ENCODE assay signal across 18 cellular contexts in the genomic region with DNA sequence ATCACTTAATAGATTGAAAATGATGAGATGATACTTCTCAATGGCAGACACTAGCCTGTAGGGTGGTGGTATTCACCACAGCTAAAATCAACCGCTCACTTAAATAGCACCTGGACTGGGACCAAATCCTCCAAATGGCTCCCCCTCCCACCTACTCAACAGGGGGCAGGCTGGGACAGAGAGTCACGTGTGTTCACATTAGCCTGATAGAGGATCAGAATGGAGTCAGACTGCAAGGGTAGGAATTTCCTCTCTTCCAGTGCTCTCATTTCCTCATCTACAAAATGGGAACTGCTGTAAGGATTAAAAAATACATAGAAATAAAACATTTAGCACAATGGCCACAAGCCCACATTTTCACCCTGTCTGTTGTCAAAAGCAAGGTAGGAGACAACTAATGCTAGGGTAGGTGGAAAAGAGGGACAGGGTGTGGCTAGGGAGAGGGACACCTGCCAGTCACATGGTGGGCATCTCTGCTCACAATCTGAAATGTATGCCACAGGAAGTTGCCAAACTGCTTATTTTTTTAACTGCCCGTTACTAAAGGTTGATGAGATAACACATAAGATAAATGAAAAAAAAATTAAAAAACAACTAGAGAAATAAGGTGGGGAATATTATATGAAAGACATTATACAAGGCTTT. TPM values are rescaled to one million over a fixed set of nuclear protein-coding genes. Genes with fewer than 3 reads are reported as not detected.
DNase-seq lines count a peak whose midpoint lies in the region; ATAC-seq, FAIRE-seq and TF ChIP-seq lines count a peak whose summit lies in the region.
"Had no signal": no experiment of that assay in that cellular context is flagged by ENCODE, and none has a peak within 500 bp of the region (broad histone marks: within the 10 kb centered on the region; RNA-seq: fewer than 3 reads in every experiment).

No MANE protein-coding gene starts in this region.

- no peak overlapping the region for H3K9ac ChIP-seq in HepG2 (ENCODE audit: insufficient read depth, low read depth, low read length)

- no peaks in the 10 kb centered on the region for H3K79me2 ChIP-seq in HepG2 (ENCODE audit: insufficient read depth, low read length)

- no peaks in the 10 kb centered on the region for H3K9me3 ChIP-seq in HepG2 (ENCODE audit: low read length)
- H3K9me3 ChIP-seq: left lung, SJSA1 had no signal

- H3K36me3 ChIP-seq in HepG2 (replicated peaks in 1 of 2; ENCODE audit: control insufficient read depth in 1 of 2, insufficient read depth in 2 of 2, low read length in 2 of 2) = no peaks in the 10 kb centered on the region
- H3K36me3 ChIP-seq: left lung, SJSA1 had no signal

- POLR2A ChIA-PET in HepG2 (lab: Yijun Ruan, JAX) = no interaction called here

- TF ChIP-seq EP300 in HepG2 (IDR thresholded peaks at IDR 0.05; ENCODE audit: low read depth in 2 of 2, low read length in 2 of 2) = no peak
- no peak for TF ChIP-seq EP300 in HepG2 (CRISPR knock-in tag; IDR thresholded peaks at IDR 0.05; ENCODE audit: borderline replicate concordance)

- BruUV-seq in HepG2 (replicated peaks; lab: Mats Ljungman, UMichigan) = no TSS peak

- TF ChIP-seq POLR2A in HepG2 (IDR thresholded peaks at IDR 0.05; ENCODE audit: insufficient read depth in 1 of 2, low read depth in 2 of 2, low read length in 2 of 2) = no peak

- in situ Hi-C loops in HepG2 (cut with HindIII; ENCODE audit: extremely low pct_ligation_motif_present, low pct_unique_long_range_greater_than_20kb) = no loop called here

- DNase-seq in DMS53 (lab: John Stamatoyannopoulos, UW) (peak; percentile 8), DMS53 treated with DMSO at 0.1 percent for 48 hours (lab: John Stamatoyannopoulos, UW; ENCODE audit: unreplicated experiment) (no peak), DMS 273 (lab: John Stamatoyannopoulos, UW; ENCODE audit: unreplicated experiment) (peak; percentile 77), NCI-H82 treated with DMSO at 0.1 percent for 48 hours (lab: John Stamatoyannopoulos, UW; ENCODE audit: unreplicated experiment) (peak; percentile 16), iPS-NIHi11 (ENCODE audit: low spot score) (peak; percentile 30), NCI-H1436 treated with DMSO at 0.1 percent for 48 hours (lab: John Stamatoyannopoulos, UW) (no peak), HepG2 (ENCODE audit: low spot score) (no peak)
- no peak for DNase-seq in activated CD8-positive, alpha-beta memory T cell treated with anti-CD3 and anti-CD28 coated beads, Interleukin-2, amount 50 U/mL, for 48 hours
- DNase-seq: H9, left lung, NCI-H1105, occipital lobe had no signal

- no peak overlapping the region for H3K4me3 ChIP-seq in HepG2 (replicated peaks in 1 of 3; ENCODE audit: insufficient read depth in 1 of 3, low read depth in 2 of 3, low read length in 3 of 3)
- H3K4me3 ChIP-seq: left lung, SJSA1, smooth muscle cell had no signal

- no peak for TF ChIP-seq RAD21 in HepG2 (CRISPR knock-in tag; IDR thresholded peaks at IDR 0.05)

- WGBS in HepG2 (ENCODE audit: low lambda C conversion rate) = 30% methylated on average over 3 of the region's 3 CpGs

- no peak for TF ChIP-seq CTCF in HepG2 (CRISPR knock-in tag; IDR thresholded peaks at IDR 0.05)

- H4K20me1 ChIP-seq in HepG2 (ENCODE audit: insufficient read depth, low read length) = no peaks in the 10 kb centered on the region

- FAIRE-seq in HepG2 (lab: Jason Lieb, UNC) = no peak
- FAIRE-seq: D721Med had no signal

- no peak overlapping the region for H3K27ac ChIP-seq in HepG2 (ENCODE audit: extremely low read length, insufficient read depth, low read length)
- H3K27ac ChIP-seq: 22Rv1, epithelial cell of prostate, left lung, SJSA1, VCaP had no signal

- no peak overlapping the region for H3K4me2 ChIP-seq in HepG2 (ENCODE audit: low read depth, low read length)

- CTCF ChIA-PET in HepG2 (lab: Yijun Ruan, JAX; ENCODE audit: low intra/inter-chr PET ratio, low total read pairs) = no interaction called here

- ATAC-seq in HepG2 = no peak
- ATAC-seq: left lung had no signal

- no peak overlapping the region for H2AFZ ChIP-seq in HepG2 (ENCODE audit: low read length)

- H3K27me3 ChIP-seq in HepG2 (ENCODE audit: control insufficient read depth in 1 of 2, insufficient read depth in 2 of 2, low read length in 2 of 2) = no peaks in the 10 kb centered on the region
- H3K27me3 ChIP-seq: left lung, SJSA1 had no signal

- intact Hi-C loops in HepG2 (cut with micrococcal nuclease; ENCODE audit: unreplicated experiment) = no loop called here

- peaks cover 17% of the 10 kb centered on the region for H3K4me1 ChIP-seq in HepG2 (ENCODE audit: insufficient read depth, low read length)
- H3K4me1 ChIP-seq: left lung, SJSA1 had no signal

TF ChIP-seq in HepG2, 621 proteins besides CTCF, POLR2A, EP300 and RAD21:
- TF ChIP-seq HNRNPK (IDR thresholded peaks at IDR 0.05; ENCODE audit: low read depth, low read length, poor library complexity, severe bottlenecking) (no peak), PHB2 (IDR thresholded peaks at IDR 0.05; ENCODE audit: partially characterized antibody) (no peak), ZFP36L2 (CRISPR knock-in tag; IDR thresholded peaks at IDR 0.05) (no peak), GABPB1 (CRISPR knock-in tag; IDR thresholded peaks at IDR 0.05) (no peak), ZNF260 (CRISPR knock-in tag; IDR thresholded peaks at IDR 0.05; ENCODE audit: borderline replicate concordance, low read depth) (no peak), BATF2 (CRISPR knock-in tag; IDR thresholded peaks at IDR 0.05) (no peak), ZNF354B (CRISPR knock-in tag; IDR thresholded peaks at IDR 0.05) (no peak), ZFP90 (CRISPR knock-in tag; IDR thresholded peaks at IDR 0.05; ENCODE audit: borderline replicate concordance) (no peak), NCOA1 (CRISPR knock-in tag; IDR thresholded peaks at IDR 0.05) (no peak), STAG1 (CRISPR knock-in tag; IDR thresholded peaks at IDR 0.05) (no peak), CEBPB (IDR thresholded peaks at IDR 0.05; ENCODE audit: borderline replicate concordance, low read depth, low read length) (no peak), SMAD3 (CRISPR knock-in tag; IDR thresholded peaks at IDR 0.05) (no peak), MEIS2 (CRISPR knock-in tag; IDR thresholded peaks at IDR 0.05) (no peak), GATA4 (IDR thresholded peaks at IDR 0.05; ENCODE audit: borderline replicate concordance, low read depth) (no peak), GZF1 (CRISPR knock-in tag; IDR thresholded peaks at IDR 0.05) (no peak), SP5 (CRISPR knock-in tag; IDR thresholded peaks at IDR 0.05; ENCODE audit: borderline replicate concordance, low read depth) (no peak), ZNF781 (CRISPR knock-in tag; IDR thresholded peaks at IDR 0.05; ENCODE audit: borderline replicate concordance, not compliant biosample characterization) (no peak), FOXA1 (IDR thresholded peaks at IDR 0.05) (no peak), FOXA1 (CRISPR knock-in tag; IDR thresholded peaks at IDR 0.05) (no peak), MXD3 (CRISPR knock-in tag; IDR thresholded peaks at IDR 0.05) (no peak)
TF ChIP-seq in HepG2: peak in this region for 0.

RNA-seq across cellular contexts. Expression of gene BACH2, which starts 55.3 kb away (rescaled TPM):
- total RNA-seq in HepG2 (2016; rRNA removed; fragmentation: Illumina TruSeq; extraction: Trizol) = not detected in 2 replicates
- total RNA-seq in HepG2 (2016; cell fraction: cytosol; rRNA removed; fragmentation: Illumina TruSeq; extraction: Trizol; ENCODE audit: low read depth) = not detected in 2 replicates
- not detected in 2 replicates for total RNA-seq in HepG2 (2016; cell fraction: insoluble cytoplasmic fraction; rRNA removed; fragmentation: Illumina TruSeq; extraction: Trizol)
- not detected in 2 replicates for total RNA-seq in HepG2 (2016; cell fraction: membrane; rRNA removed; fragmentation: Illumina TruSeq; extraction: Trizol)
- total RNA-seq in HepG2 (2016; cell fraction: nucleus; rRNA removed; fragmentation: Illumina TruSeq; extraction: Trizol) = not detected in 2 replicates
- 0.01 TPM in 1 of 2 replicates, not detected in the other for polyA plus RNA-seq in HepG2 (2011; rRNA removed)
- polyA plus RNA-seq in HepG2 (2011; cell fraction: cytosol; rRNA removed) = 0.01 TPM in 1 of 2 replicates, not detected in the other
- 0.24 TPM in 1 of 2 replicates, not detected in the other for polyA plus RNA-seq in HepG2 (2011; cell fraction: nucleus; rRNA removed)
- 0.07 TPM in 1 of 2 replicates, not detected in the other for polyA plus RNA-seq in HepG2 (2012)
- polyA plus RNA-seq in HepG2 (2016; cell fraction: cytosol; fragmentation: Illumina TruSeq; extraction: Trizol; ENCODE audit: low read depth) = not detected in 2 replicates
- polyA plus RNA-seq in HepG2 (2016; cell fraction: insoluble cytoplasmic fraction; fragmentation: Illumina TruSeq; extraction: Trizol; ENCODE audit: low read depth) = not detected in 2 replicates
- not detected in 2 replicates for polyA plus RNA-seq in HepG2 (2016; cell fraction: membrane; fragmentation: Illumina TruSeq; extraction: Trizol; ENCODE audit: low read depth)
- polyA plus RNA-seq in HepG2 (2016; cell fraction: nucleus; fragmentation: Illumina TruSeq; extraction: Trizol; ENCODE audit: insufficient read depth, low read depth) = not detected in 2 replicates
- 0.02 TPM in 1 of 2 replicates, not detected in the other for polyA minus RNA-seq in HepG2 (2011; rRNA and poly(A)+ RNA removed; ENCODE audit: low replicate concordance)
- polyA minus RNA-seq in HepG2 (2011; cell fraction: cytosol; rRNA and poly(A)+ RNA removed) = not detected in 2 replicates
- polyA minus RNA-seq in HepG2 (2011; cell fraction: nucleus; rRNA and poly(A)+ RNA removed) = under 0.01 and 0.13 TPM in 2 replicates

Comparison
In these comparisons a context has a peak if more than half of its experiments do, and no peak if none do; other contexts are left out.
1. DNase-seq: peak in DMS53 (single experiment), DMS 273 (single experiment), NCI-H82 treated with DMSO at 0.1 percent for 48 hours (single experiment) and iPS-NIHi11 (single experiment); none in DMS53 treated with DMSO at 0.1 percent for 48 hours (single experiment), activated CD8-positive, alpha-beta memory T cell treated with anti-CD3 and anti-CD28 coated beads, Interleukin-2, amount 50 U/mL, for 48 hours (single experiment), NCI-H1436 treated with DMSO at 0.1 percent for 48 hours (single experiment) and HepG2 (single experiment).